8 cellular contexts compared by ENCODE assay signal in the genomic region with DNA sequence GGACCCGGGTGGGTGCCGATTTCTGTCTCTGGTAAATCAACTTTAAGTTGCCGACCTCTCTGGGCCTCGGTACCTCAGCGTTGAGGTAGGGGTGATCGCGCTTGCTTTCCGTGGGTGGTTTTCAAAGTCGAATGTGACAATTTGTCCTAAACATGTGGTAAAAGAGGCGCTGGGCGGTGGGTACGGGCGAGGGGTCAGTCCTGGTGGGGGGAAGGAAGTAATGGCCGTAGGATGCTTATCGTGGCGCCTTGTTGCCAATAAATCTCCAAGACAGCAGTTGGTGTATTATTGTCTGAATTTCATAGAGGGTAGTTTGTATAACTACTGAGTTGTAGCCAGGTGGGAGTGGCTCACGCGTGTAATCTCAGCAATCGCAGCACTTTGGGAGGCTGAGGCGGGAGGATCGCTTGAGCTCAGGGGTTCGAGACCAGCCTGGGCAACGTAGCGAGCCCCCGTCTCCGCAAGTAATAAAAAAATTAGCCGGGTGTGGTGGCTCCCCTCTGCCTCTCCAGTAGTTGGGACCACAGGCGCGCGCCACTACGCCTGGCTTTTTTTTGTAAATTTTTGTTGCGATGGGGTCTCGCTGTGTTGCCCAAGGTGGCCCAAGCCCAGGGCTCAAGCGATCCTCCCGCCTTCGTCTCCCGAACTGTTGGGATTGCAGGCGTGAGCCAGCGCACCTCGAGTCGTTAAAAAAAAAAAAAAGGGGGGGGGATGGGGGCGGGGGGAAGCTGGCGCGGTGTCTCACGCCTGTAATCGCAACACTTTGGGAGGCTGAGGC. TPM values are rescaled to one million over a fixed set of nuclear protein-coding genes. Genes with fewer than 3 reads are reported as not detected.
A peak's percentile ranks its signal among the peaks of the same experiment; 100 is the strongest.
DNase-seq lines count a peak whose midpoint lies in the region; ATAC-seq and TF ChIP-seq lines count a peak whose summit lies in the region.

No MANE protein-coding gene starts in this region.

- H3K27me3 ChIP-seq in AG04450 (ENCODE audit: control insufficient read depth, insufficient read depth, low read length) (no peaks in the 10 kb centered on the region), tibial artery (no peaks in the 10 kb centered on the region)

- peak overlapping the region; percentile 89 for H3K4me3 ChIP-seq in AG04450 (ENCODE audit: low read depth, low read length)
- peak overlapping the region; percentile 87 to 98 for H3K4me3 ChIP-seq in tibial artery

- no peaks in the 10 kb centered on the region; the same call in 1 of the 2 replicates for H3K27me3 Mint-ChIP-seq in HFFc6 (ENCODE audit: insufficient read depth)
- no peaks in the 10 kb centered on the region for H3K27me3 Mint-ChIP-seq in activated naive CD8-positive, alpha-beta T cell treated with anti-CD3 and anti-CD28 coated beads, Interleukin-2, amount 50 U/mL, for 24 hours

- TF ChIP-seq CTCF in AG04450 (IDR thresholded peaks at IDR 0.05; ENCODE audit: low read depth, low read length) (no peak), HFFc6 (IDR thresholded peaks at IDR 0.05) (no peak), tibial artery (IDR thresholded peaks at IDR 0.05) (no peak), GM13977 (IDR thresholded peaks at IDR 0.05; ENCODE audit: extremely low read depth, insufficient read depth, missing control alignments) (no peak)

- H3K9me3 ChIP-seq in AG04450 (ENCODE audit: control insufficient read depth, insufficient read depth, low read length), result no peaks in the 10 kb centered on the region; the same call in 1 of the 2 replicates
- no peaks in the 10 kb centered on the region for H3K9me3 ChIP-seq in tibial artery

- CTCF ChIA-PET in AG04450 (lab: Charles Lee), result interaction anchor here (1.1 to 1.5 kb wide), 2 partner anchors 17 to 77 kb away, joined by 3 to 6 read pairs; no protein-coding TSS in a partner anchor

- no peak for ATAC-seq in activated naive CD8-positive, alpha-beta T cell treated with anti-CD3 and anti-CD28 coated beads, Interleukin-2, amount 50 U/mL, for 24 hours
- ATAC-seq in left lobe of liver, result peak; percentile 3

- intact Hi-C loops in tibial artery (cut with DNase I; ENCODE audit: low total_unique reads), result loop anchor here (5.0 kb wide), 1 partner anchor 38 kb away; no protein-coding TSS in a partner anchor

- H3K9me3 Mint-ChIP-seq in HFFc6, result no peaks in the 10 kb centered on the region
- no peaks in the 10 kb centered on the region for H3K9me3 Mint-ChIP-seq in activated naive CD8-positive, alpha-beta T cell treated with anti-CD3 and anti-CD28 coated beads, Interleukin-2, amount 50 U/mL, for 24 hours

- H3K4me3 Mint-ChIP-seq in HFFc6, result peak overlapping the region; percentile 96
- H3K4me3 Mint-ChIP-seq in activated naive CD8-positive, alpha-beta T cell treated with anti-CD3 and anti-CD28 coated beads, Interleukin-2, amount 50 U/mL, for 24 hours, result peak overlapping the region; percentile 96

- DNase-seq in AG04450 (ENCODE audit: low read depth, low spot score), result no peak
- no peak for DNase-seq in HFFc6
- no peak for DNase-seq in activated naive CD8-positive, alpha-beta T cell treated with anti-CD3 and anti-CD28 coated beads, Interleukin-2, amount 50 U/mL, for 24 hours
- DNase-seq in left lobe of liver (ENCODE audit: low spot score), result no peak
- no peak for DNase-seq in tibial artery
- DNase-seq in activated CD4-positive, CD25-positive, alpha-beta regulatory T cell (lab: John Stamatoyannopoulos, UW), result no peak
- DNase-seq in NCI-H1048 (lab: John Stamatoyannopoulos, UW), result no peak
- no peak for DNase-seq in GM13977 (ENCODE audit: low spot score)

- H3K4me1 Mint-ChIP-seq in HFFc6 (ENCODE audit: low read depth), result peaks cover 27% of the 10 kb centered on the region
- H3K4me1 Mint-ChIP-seq in activated naive CD8-positive, alpha-beta T cell treated with anti-CD3 and anti-CD28 coated beads, Interleukin-2, amount 50 U/mL, for 24 hours, result peaks cover 56% of the 10 kb centered on the region

- POLR2A ChIA-PET in AG04450 (lab: Yijun Ruan, JAX), result interaction anchor here (0.6 to 1.0 kb wide), 5 partner anchors 11 to 106 kb away, joined by 3 to 6 read pairs (median 5); partner anchors contain the start of gene TBL2

- H3K27ac ChIP-seq in AG04450 (ENCODE audit: low read depth, low read length) (peak overlapping the region; percentile 11), tibial artery (peak overlapping the region; percentile 81 to 93)

- in situ Hi-C loops in GM13977 (cut with MboI; ENCODE audit: low pct_unique_long_range_greater_than_20kb, low sequenced_read_pairs, unreplicated experiment), result no loop called here

- peak overlapping the region; percentile 89 for H3K27ac Mint-ChIP-seq in HFFc6
- H3K27ac Mint-ChIP-seq in activated naive CD8-positive, alpha-beta T cell treated with anti-CD3 and anti-CD28 coated beads, Interleukin-2, amount 50 U/mL, for 24 hours, result peak overlapping the region; percentile 90

- H3K36me3 ChIP-seq in tibial artery, result peaks cover 14 to 37% (median 20%) of the 10 kb centered on the region in 3 donors

- H3K4me1 ChIP-seq in tibial artery, result peaks cover 0 to 37% (median 28%) of the 10 kb centered on the region in 4 donors

- peaks cover 20% of the 10 kb centered on the region for H3K36me3 Mint-ChIP-seq in HFFc6 (ENCODE audit: low read depth)
- peaks cover 33% of the 10 kb centered on the region for H3K36me3 Mint-ChIP-seq in activated naive CD8-positive, alpha-beta T cell treated with anti-CD3 and anti-CD28 coated beads, Interleukin-2, amount 50 U/mL, for 24 hours (ENCODE audit: low read depth)

RNA-seq across cellular contexts. Expression of gene BUD23, which starts 0.7 kb away (rescaled TPM):
- 48.6 and 49.5 TPM in 2 replicates for polyA plus RNA-seq in AG04450 (2011; rRNA removed)
- 23.2 and 26.1 TPM in 2 replicates for polyA minus RNA-seq in AG04450 (2011; rRNA and poly(A)+ RNA removed)
- total RNA-seq in HFFc6 (2021; fragmentation: NEBNext Ultra II Directional; extraction: Animal tissue kit (Norgen Biotek cat#: 25700)), result 10 to 100 TPM; 70.1 to 91.4 (median 83.4) TPM
- total RNA-seq in left lobe of liver, result 28.2 TPM

RNA-seq across cellular contexts. Expression of gene DNAJC30, which starts 0.9 kb away (rescaled TPM):
- polyA plus RNA-seq in AG04450 (2011; rRNA removed), result 5.9 and 6.4 TPM in 2 replicates
- polyA minus RNA-seq in AG04450 (2011; rRNA and poly(A)+ RNA removed), result 3.3 and 4.5 TPM in 2 replicates
- total RNA-seq in HFFc6 (2021; fragmentation: NEBNext Ultra II Directional; extraction: Animal tissue kit (Norgen Biotek cat#: 25700)), result 10 to 100 TPM; 17.8 to 20.6 (median 18.6) TPM
- 10.0 TPM for total RNA-seq in left lobe of liver

RNA-seq across cellular contexts. Expression of gene VPS37D, which starts 16.5 kb away (rescaled TPM):
- 1.8 and 3.7 TPM in 2 replicates for polyA plus RNA-seq in AG04450 (2011; rRNA removed)
- polyA minus RNA-seq in AG04450 (2011; rRNA and poly(A)+ RNA removed), result 1.6 and 3.1 TPM in 2 replicates
- 1 to 10 TPM; 2.4 to 3.1 (median 2.7) TPM for total RNA-seq in HFFc6 (2021; fragmentation: NEBNext Ultra II Directional; extraction: Animal tissue kit (Norgen Biotek cat#: 25700))
- 2.6 TPM for total RNA-seq in left lobe of liver

RNA-seq across cellular contexts. Expression of gene STX1A, which starts 35.4 kb away (rescaled TPM):
- 12.9 and 13.7 TPM in 2 replicates for polyA plus RNA-seq in AG04450 (2011; rRNA removed)
- polyA minus RNA-seq in AG04450 (2011; rRNA and poly(A)+ RNA removed), result 11.3 and 14.6 TPM in 2 replicates
- 10 to 100 TPM in 5 of 6 experiments, 1 to 10 TPM in 1; 9.6 to 14.7 (median 12.2) TPM for total RNA-seq in HFFc6 (2021; fragmentation: NEBNext Ultra II Directional; extraction: Animal tissue kit (Norgen Biotek cat#: 25700))
- 2.9 TPM for total RNA-seq in left lobe of liver

RNA-seq across cellular contexts. Expression of gene ABHD11, which starts 54.5 kb away (rescaled TPM):
- 5.1 and 7.5 TPM in 2 replicates for polyA plus RNA-seq in AG04450 (2011; rRNA removed)
- polyA minus RNA-seq in AG04450 (2011; rRNA and poly(A)+ RNA removed), result 4.8 and 7.2 TPM in 2 replicates
- total RNA-seq in HFFc6 (2021; fragmentation: NEBNext Ultra II Directional; extraction: Animal tissue kit (Norgen Biotek cat#: 25700)), result 10 to 100 TPM; 10.3 to 18.6 (median 16.8) TPM
- total RNA-seq in left lobe of liver, result 6.9 TPM
